Comparison of ENCODE assay signal across 2 cellular contexts in genomic region chr5:42423285-42424152, GRCh38.
TF ChIP-seq lines count a peak whose summit lies in the region.

Gene GHR, plus strand, starts transcription at chr5:42423439. Its CDS starts 142,436 bp downstream, at chr5:42565875.

TF ChIP-seq in SK-N-SH treated with all-trans-retinoic acid at 6 μM for 48 hours, 23 proteins besides CTCF, POLR2A, EP300 and RAD21:
- TF ChIP-seq CSRNP3 (CRISPR knock-in tag; IDR thresholded peaks at IDR 0.05) (no peak), ISL1 (CRISPR knock-in tag; IDR thresholded peaks at IDR 0.05) (no peak)
TF ChIP-seq in SK-N-SH treated with all-trans-retinoic acid at 6 μM for 48 hours: peak in this region for 0.

TF ChIP-seq in HepG2, 621 proteins besides CTCF, POLR2A, EP300 and RAD21 (continued from another document and continues in another):
- no peak for TF ChIP-seq JARID2 (CRISPR knock-in tag; IDR thresholded peaks at IDR 0.05; ENCODE audit: insufficient replicate concordance)
- TF ChIP-seq ZNF263 (CRISPR knock-in tag; IDR thresholded peaks at IDR 0.05) = peak; percentile 71
- peak; percentile 47; the same call in 1 of the 2 replicates for TF ChIP-seq MYPOP (CRISPR knock-in tag; IDR thresholded peaks at IDR 0.05)
- TF ChIP-seq SAP130 (CRISPR knock-in tag; IDR thresholded peaks at IDR 0.05; ENCODE audit: low read depth) = peak; percentile 33; the same call in 1 of the 2 replicates
- TF ChIP-seq PHF8 (CRISPR knock-in tag; IDR thresholded peaks at IDR 0.05) = peak; percentile 30
- TF ChIP-seq PATZ1 (CRISPR knock-in tag; IDR thresholded peaks at IDR 0.05) = no peak
- 0 out of 2 replicates have a peak, but pooled peaks have one; percentile 12 for TF ChIP-seq ZMYM4 (CRISPR knock-in tag; IDR thresholded peaks at IDR 0.05)
- peak; percentile 77 for TF ChIP-seq ZNF556 (CRISPR knock-in tag; IDR thresholded peaks at IDR 0.05; ENCODE audit: borderline replicate concordance)
- 0 out of 2 replicates have a peak, but pooled peaks have one; percentile 25 for TF ChIP-seq ZFY (CRISPR knock-in tag; IDR thresholded peaks at IDR 0.05)
- TF ChIP-seq ZBTB20 (CRISPR knock-in tag; IDR thresholded peaks at IDR 0.05; ENCODE audit: borderline replicate concordance, low read depth) = no peak
- TF ChIP-seq MEIS1 (CRISPR knock-in tag; IDR thresholded peaks at IDR 0.05; ENCODE audit: borderline replicate concordance) = 0 out of 2 replicates have a peak, but pooled peaks have one; percentile 21
- TF ChIP-seq STAG1 (CRISPR knock-in tag; IDR thresholded peaks at IDR 0.05) = peak; percentile 73
- TF ChIP-seq MTA1 (CRISPR knock-in tag; IDR thresholded peaks at IDR 0.05; ENCODE audit: borderline replicate concordance) = peak; percentile 34; the same call in 1 of the 2 replicates
- TF ChIP-seq ZBTB34 (CRISPR knock-in tag; IDR thresholded peaks at IDR 0.05) = no peak
- no peak for TF ChIP-seq GATAD2A (CRISPR knock-in tag; IDR thresholded peaks at IDR 0.05)
- TF ChIP-seq ATAD3A (CRISPR knock-in tag; IDR thresholded peaks at IDR 0.05) = no peak
- TF ChIP-seq FOXK1 (CRISPR knock-in tag; IDR thresholded peaks at IDR 0.05; ENCODE audit: borderline replicate concordance, low read depth) = no peak
- 0 out of 2 replicates have a peak, but pooled peaks have one; percentile 24 for TF ChIP-seq TFDP2 (CRISPR knock-in tag; IDR thresholded peaks at IDR 0.05)
- peak; percentile 93 for TF ChIP-seq TEAD3 (CRISPR knock-in tag; optimal IDR thresholded peaks at IDR 0.05; ENCODE audit: borderline replicate concordance)
- 0 out of 2 replicates have a peak, but pooled peaks have one; percentile 44 for TF ChIP-seq ZNF12 (CRISPR knock-in tag; IDR thresholded peaks at IDR 0.05)
- TF ChIP-seq ARNT2 (CRISPR knock-in tag; IDR thresholded peaks at IDR 0.05; ENCODE audit: low read depth) = 0 out of 2 replicates have a peak, but pooled peaks have one; percentile 24
- peak; percentile 48 for TF ChIP-seq XRCC5 (optimal IDR thresholded peaks at IDR 0.05; ENCODE audit: low read length)
- no peak for TF ChIP-seq PBX3 (CRISPR knock-in tag; IDR thresholded peaks at IDR 0.05; ENCODE audit: borderline replicate concordance)
- TF ChIP-seq UBTF (CRISPR knock-in tag; IDR thresholded peaks at IDR 0.05) = peak; percentile 83
- no peak for TF ChIP-seq CBX2 (IDR thresholded peaks at IDR 0.05; ENCODE audit: low read depth, low read length)
- no peak for TF ChIP-seq CBX2 (CRISPR knock-in tag; IDR thresholded peaks at IDR 0.05; ENCODE audit: low read depth)
- TF ChIP-seq ZNF687 (CRISPR knock-in tag; IDR thresholded peaks at IDR 0.05) = peak; percentile 61; the same call in 1 of the 2 replicates
- peak; percentile 59; the same call in 1 of the 2 replicates for TF ChIP-seq ZNF350 (CRISPR knock-in tag; IDR thresholded peaks at IDR 0.05; ENCODE audit: borderline replicate concordance, low read depth)
- TF ChIP-seq IKZF4 (CRISPR knock-in tag; IDR thresholded peaks at IDR 0.05; ENCODE audit: borderline replicate concordance, low read depth, not compliant biosample characterization) = no peak
- TF ChIP-seq GABPB1 (CRISPR knock-in tag; IDR thresholded peaks at IDR 0.05) = peak; percentile 59
- TF ChIP-seq HDAC1 (CRISPR knock-in tag; IDR thresholded peaks at IDR 0.05) = peak; percentile 22; the same call in 1 of the 2 replicates
- TF ChIP-seq CEBPG (CRISPR knock-in tag; IDR thresholded peaks at IDR 0.05) = no peak
- TF ChIP-seq NCOR1 (IDR thresholded peaks at IDR 0.05; ENCODE audit: borderline replicate concordance, low read length) = no peak
- no peak for TF ChIP-seq TEF (CRISPR knock-in tag; IDR thresholded peaks at IDR 0.05)
- peak; percentile 52; the same call in 1 of the 2 replicates for TF ChIP-seq MAX (IDR thresholded peaks at IDR 0.05)
- no peak for TF ChIP-seq ISX (CRISPR knock-in tag; conservative IDR thresholded peaks at IDR 0.05)
- TF ChIP-seq NFYC (CRISPR knock-in tag; IDR thresholded peaks at IDR 0.05) = no peak
- TF ChIP-seq PCBP1 (IDR thresholded peaks at IDR 0.05; ENCODE audit: borderline replicate concordance, low read depth, low read length) = 0 out of 2 replicates have a peak, but pooled peaks have one; percentile 90
- peak; percentile 43 for TF ChIP-seq HNRNPLL (IDR thresholded peaks at IDR 0.05; ENCODE audit: low read depth, low read length, poor library complexity, severe bottlenecking)
- peak; percentile 49 to 58; a peak in 3 of 4 replicates for TF ChIP-seq HMGXB4 (CRISPR knock-in tag; IDR thresholded peaks at IDR 0.05; ENCODE audit: borderline replicate concordance in 1 of 2, low read depth in 1 of 2)
- peak; percentile 66 for TF ChIP-seq SALL1 (CRISPR knock-in tag; IDR thresholded peaks at IDR 0.05)
- TF ChIP-seq NFIC (IDR thresholded peaks at IDR 0.05; ENCODE audit: low read length) = no peak
- peak; percentile 51; the same call in 1 of the 2 replicates for TF ChIP-seq ZSCAN25 (CRISPR knock-in tag; IDR thresholded peaks at IDR 0.05)
- no peak for TF ChIP-seq RORA (CRISPR knock-in tag; IDR thresholded peaks at IDR 0.05)
